In genomic region chr7:44846816-44847508, GRCh38 we compare ENCODE assay signal across 8 cellular contexts. TPM values are rescaled to one million over a fixed set of nuclear protein-coding genes. Genes with fewer than 3 reads are reported as not detected.
DNase-seq lines count a peak whose midpoint lies in the region; ATAC-seq, FAIRE-seq and TF ChIP-seq lines count a peak whose summit lies in the region.

No MANE protein-coding gene starts in this region.

- peak overlapping the region; percentile 81 for H3K4me2 ChIP-seq in OCI-LY7 (ENCODE audit: low read length)

- H3K27ac ChIP-seq in OCI-LY7 (ENCODE audit: low read depth, low read length, poor library complexity, severe bottlenecking) (peak overlapping the region; percentile 86), pancreas (peak overlapping the region; percentile 87 to 99 (median 96))

- no peaks in the 10 kb centered on the region for H3K27me3 ChIP-seq in endocrine pancreas (ENCODE audit: control insufficient read depth, insufficient read depth, low read length)
- no peaks in the 10 kb centered on the region for H3K27me3 ChIP-seq in pancreas

- FAIRE-seq in GM12892 (lab: Jason Lieb, UNC) (no peak), pancreas (lab: Jason Lieb, UNC) (no peak)

- peak; percentile 14 for DNase-seq in GM12892 (ENCODE audit: insufficient read length)
- DNase-seq in OCI-LY7 (ENCODE audit: low spot score), result peak; percentile 16
- DNase-seq in pancreas, result no peak
- no peak for DNase-seq in mesenteric fat pad (ENCODE audit: low spot score)
- no peak for DNase-seq in DMS79 treated with DMSO at 0.1 percent for 48 hours (lab: John Stamatoyannopoulos, UW)
- DNase-seq in dedifferentiated amniotic fluid mesenchymal stem cell (ENCODE audit: extremely low spot score), result no peak

- TF ChIP-seq POLR2A in GM12892 (IDR thresholded peaks at IDR 0.05; ENCODE audit: low read depth, low read length) (no peak), GM18505 (IDR thresholded peaks at IDR 0.05; ENCODE audit: borderline replicate concordance, extremely low read depth, insufficient read depth, insufficient read length) (no peak)

- H3K4me1 ChIP-seq in OCI-LY7 (ENCODE audit: insufficient read depth, low read length, poor library complexity, severe bottlenecking), result peaks cover 33% of the 10 kb centered on the region
- H3K4me1 ChIP-seq in endocrine pancreas (ENCODE audit: control insufficient read depth, insufficient read depth, low read length), result peaks cover 7% of the 10 kb centered on the region
- peaks cover 0 to 27% (median 17%) of the 10 kb centered on the region in 3 donors for H3K4me1 ChIP-seq in pancreas

- peaks cover 30% of the 10 kb centered on the region for H3K36me3 ChIP-seq in OCI-LY7 (ENCODE audit: insufficient read depth, low read length)
- no peaks in the 10 kb centered on the region for H3K36me3 ChIP-seq in endocrine pancreas (ENCODE audit: control insufficient read depth, insufficient read depth, low read length)
- H3K36me3 ChIP-seq in pancreas, result peaks cover 0 to 5% (median 0%) of the 10 kb centered on the region in 3 donors

- intact Hi-C loops in OCI-LY7 (cut with micrococcal nuclease; ENCODE audit: unreplicated experiment) (loop anchor here (1.0 to 10.0 kb wide), 3 partner anchors 38 to 268 kb away; partner anchors contain the start of genes PURB and TBRG4), pancreas (cut with DNase I) (no loop called here)

- CTCF ChIA-PET in OCI-LY7 (lab: Charles Lee; ENCODE audit: unreplicated experiment), result interaction anchor here (0.8 kb wide), 1 partner anchor 38 kb away, joined by 3 read pairs; the partner anchor contains the start of gene PURB

- H3K79me2 ChIP-seq in OCI-LY7 (ENCODE audit: insufficient read depth, low read depth, low read length), result peaks cover 67% of the 10 kb centered on the region

- ATAC-seq in pancreas (no peak), GM18505 (IDR thresholded peaks at IDR 0.05; ENCODE audit: unreplicated experiment) (no peak)

- 0% methylated on average over 12 of the region's 12 CpGs for WGBS in pancreas, 2 donors

- H3K9me3 ChIP-seq in OCI-LY7 (ENCODE audit: low read length) (no peaks in the 10 kb centered on the region), endocrine pancreas (ENCODE audit: control insufficient read depth, low read length) (no peaks in the 10 kb centered on the region), pancreas (no peaks in the 10 kb centered on the region)

- H3K4me3 ChIP-seq in OCI-LY7 (ENCODE audit: low read depth, low read length, poor library complexity, severe bottlenecking) (peak overlapping the region; percentile 88), endocrine pancreas (ENCODE audit: control insufficient read depth, insufficient read depth, low read length) (peak overlapping the region; percentile 100), pancreas (peak overlapping the region; percentile 65 to 77 (median 71))

- POLR2A ChIA-PET in OCI-LY7 (lab: Charles Lee), result interaction anchor here (0.6 to 2.1 kb wide), 14 partner anchors 10 to 274 kb away, joined by 3 to 12 read pairs (median 4); no protein-coding TSS in a partner anchor

- H3K9me2 ChIP-seq in OCI-LY7 (ENCODE audit: insufficient read depth, low read length), result no peaks in the 10 kb centered on the region

- peaks cover 36% of the 10 kb centered on the region for H4K20me1 ChIP-seq in OCI-LY7 (ENCODE audit: insufficient read depth, low read length)

- BruUV-seq in OCI-LY7 (replicated peaks; lab: Mats Ljungman, UMichigan), result no TSS peak

- H2AFZ ChIP-seq in OCI-LY7 (ENCODE audit: low read length), result no peak overlapping the region; the same call in 1 of the 2 replicates

- TF ChIP-seq CTCF in OCI-LY7 (conservative IDR thresholded peaks at IDR 0.05; ENCODE audit: low read length), result no peak
- TF ChIP-seq CTCF in pancreas (IDR thresholded peaks at IDR 0.05), result no peak

- peak overlapping the region; percentile 97 for H3K9ac ChIP-seq in endocrine pancreas (ENCODE audit: control insufficient read depth, insufficient read depth, low read length)

RNA-seq across cellular contexts. Expression of gene H2AZ2, which starts 0.9 kb away (rescaled TPM):
- polyA plus RNA-seq in GM12892 (2012; ENCODE audit: missing spikeins), result 149 TPM
- 440 and 450 TPM in 2 replicates for total RNA-seq in OCI-LY7 (2014; rRNA removed; shearing (Covaris generic))
- 274 and 291 TPM in 2 replicates for total RNA-seq in OCI-LY7 (2022)
- 10 to 100 TPM; 37.8 to 83.0 (median 56.1) TPM for total RNA-seq in pancreas
- polyA plus RNA-seq in pancreas, result 10 to 100 TPM; 45.1 to 56.4 TPM
- total RNA-seq in mesenteric fat pad, result 92.3 TPM

RNA-seq across cellular contexts. Expression of gene PURB, which starts 38.4 kb away (rescaled TPM):
- 10.8 TPM for polyA plus RNA-seq in GM12892 (2012; ENCODE audit: missing spikeins)
- total RNA-seq in OCI-LY7 (2014; rRNA removed; shearing (Covaris generic)), result 14.9 and 15.2 TPM in 2 replicates
- total RNA-seq in OCI-LY7 (2022) (22.7 and 27.2 TPM in 2 replicates), pancreas (10 to 100 TPM in 2 of 6 donors, 1 to 10 TPM in 4; 6.6 to 14.7 (median 8.6) TPM), mesenteric fat pad (25.4 TPM)
- polyA plus RNA-seq in pancreas, result 1 to 10 TPM; 3.6 to 8.0 TPM

RNA-seq across cellular contexts. Expression of gene PPIA, which starts 50.5 kb away (rescaled TPM):
- 3,328 TPM for polyA plus RNA-seq in GM12892 (2012; ENCODE audit: missing spikeins)
- total RNA-seq in OCI-LY7 (2014; rRNA removed; shearing (Covaris generic)), result 2,827 and 2,935 TPM in 2 replicates
- 2,267 and 2,573 TPM in 2 replicates for total RNA-seq in OCI-LY7 (2022)
- total RNA-seq in pancreas, result 100 to 1,000 TPM; 281 to 533 (median 512) TPM
- 1,000 to 10,000 TPM; 1,017 to 1,024 TPM for polyA plus RNA-seq in pancreas
- 1,211 TPM for total RNA-seq in mesenteric fat pad

Comparison
In these comparisons a context has a peak if more than half of its experiments do, and no peak if none do; other contexts are left out.
1. DNase-seq: peak in GM12892 (single experiment) and OCI-LY7 (single experiment); none in pancreas (0 of 6), mesenteric fat pad (single experiment), DMS79 treated with DMSO at 0.1 percent for 48 hours (single experiment) and dedifferentiated amniotic fluid mesenchymal stem cell (single experiment).
2. Peak in every context shown above with its lines, with median percentiles within 50 percentile points of each other: H3K4me3 ChIP-seq.